In genomic region chr11:114678125-114679036, GRCh38 we compare ENCODE assay signal across 14 cellular contexts.
DNase-seq lines count a peak whose midpoint lies in the region; FAIRE-seq and TF ChIP-seq lines count a peak whose summit lies in the region.
"Had no signal": no experiment of that assay in that cellular context is flagged by ENCODE, and none has a peak within 500 bp of the region (broad histone marks: within the 10 kb centered on the region; RNA-seq: fewer than 3 reads in every experiment).

Gene NXPE2, plus strand, starts transcription at chr11:114678527. Its CDS starts 49 bp downstream, at chr11:114678576.

- no peak for FAIRE-seq in urothelium cell line (lab: Jason Lieb, UNC)

- in situ Hi-C loops in astrocyte of the cerebellum (cut with HindIII; ENCODE audit: low sequenced_read_pairs), result no loop called here

- H3K4me3 ChIP-seq in astrocyte of the cerebellum (ENCODE audit: low read depth, low read length), result no peak within 1 kb of the TSS
- H3K4me3 ChIP-seq: skin epidermis, tibial artery had no signal

- DNase-seq in DMS153 (lab: John Stamatoyannopoulos, UW) (peak; percentile 58), DMS153 treated with DMSO at 0.1 percent for 48 hours (lab: John Stamatoyannopoulos, UW; ENCODE audit: unreplicated experiment) (no peak), astrocyte of the cerebellum (ENCODE audit: low read depth) (peak; percentile 4), kidney tubule cell (ENCODE audit: low spot score) (peak; percentile 83), urothelium cell line (ENCODE audit: low spot score) (peak; percentile 56), NCI-H1092 (lab: John Stamatoyannopoulos, UW) (no peak), NCI-H2107 (lab: John Stamatoyannopoulos, UW) (no peak)
- no peak for DNase-seq in effector CD4-positive, alpha-beta T cell
- DNase-seq: activated CD8-positive, alpha-beta memory T cell treated with anti-CD3 and anti-CD28 coated beads for 24 hours; Calu3; naive thymus-derived CD8-positive, alpha-beta T cell; NCI-H2171; tibial artery had no signal

- TF ChIP-seq CTCF in astrocyte of the cerebellum (IDR thresholded peaks at IDR 0.05; ENCODE audit: low read depth, low read length, missing control alignments), result no peak

Comparison
In these comparisons a context has a peak if more than half of its experiments do, and no peak if none do; other contexts are left out.
1. DNase-seq: peak in DMS153 (single experiment), astrocyte of the cerebellum (single experiment), kidney tubule cell (single experiment) and urothelium cell line (single experiment); none in DMS153 treated with DMSO at 0.1 percent for 48 hours (single experiment), NCI-H1092 (single experiment), effector CD4-positive, alpha-beta T cell (single experiment) and NCI-H2107 (single experiment).